In genomic region chr16:57191056-57191536, GRCh38 we compare ENCODE assay signal across 14 cellular contexts. TPM values are rescaled to one million over a fixed set of nuclear protein-coding genes. Genes with fewer than 3 reads are reported as not detected.
A peak's percentile ranks its signal among the peaks of the same experiment; 100 is the strongest.
DNase-seq lines count a peak whose midpoint lies in the region; TF ChIP-seq lines count a peak whose summit lies in the region.
"Had no signal": no experiment of that assay in that cellular context is flagged by ENCODE, and none has a peak within 500 bp of the region (broad histone marks: within the 10 kb centered on the region; RNA-seq: fewer than 3 reads in every experiment).

No MANE protein-coding gene starts in this region.

- H3K4me1 ChIP-seq in HEK293 (ENCODE audit: control insufficient read depth, insufficient read depth, low read length) (peaks cover 24% of the 10 kb centered on the region), SJSA1 (replicated peaks) (peaks cover 67% of the 10 kb centered on the region), fibroblast of lung (ENCODE audit: control insufficient read depth, extremely low read depth, insufficient read depth, low read length) (peaks cover 22% of the 10 kb centered on the region), skeletal muscle satellite cell (ENCODE audit: control insufficient read depth, insufficient read depth, low read length) (peaks cover 65% of the 10 kb centered on the region), H9 (ENCODE audit: insufficient read depth, low read length) (no peaks in the 10 kb centered on the region), endodermal cell (ENCODE audit: control insufficient read depth, insufficient read depth, low read length) (peaks cover 4% of the 10 kb centered on the region)

- H4K91ac ChIP-seq in H9 (ENCODE audit: insufficient read length, low read depth, low read length) = no peak overlapping the region

- no CpG with 5 or more reads among the region's 3 CpGs for WGBS in H9 (ENCODE audit: extremely low coverage, insufficient read length, low lambda C conversion rate)
- 83 to 96% methylated on average over 1 to 3 of the region's 3 CpGs for WGBS in endodermal cell (ENCODE audit: insufficient coverage in 1 of 2, insufficient read length in 1 of 2), 2 experiments

- TF ChIP-seq CTCF in HEK293 (tag by site-specific recombination; IDR thresholded peaks at IDR 0.05) = no peak
- TF ChIP-seq CTCF in fibroblast of lung (conservative IDR thresholded peaks at IDR 0.05 in 1 of 2, IDR thresholded peaks at IDR 0.05 in 1 of 2; ENCODE audit: low read depth in 1 of 2, low read length in 2 of 2) = no peak
- TF ChIP-seq CTCF in progenitor cell of endocrine pancreas (IDR thresholded peaks at IDR 0.05; ENCODE audit: unreplicated experiment) = no peak
- TF ChIP-seq CTCF in H9 (conservative IDR thresholded peaks at IDR 0.05) = no peak
- no peak for TF ChIP-seq CTCF in endodermal cell (conservative IDR thresholded peaks at IDR 0.05)

- H3K4me1 Mint-ChIP-seq in progenitor cell of endocrine pancreas (ENCODE audit: low read depth) (peaks cover 26% of the 10 kb centered on the region), H9 (peaks cover 15 to 16% of the 10 kb centered on the region in 2 experiments), endodermal cell (peaks cover 31% of the 10 kb centered on the region)

- H3K36me3 Mint-ChIP-seq in progenitor cell of endocrine pancreas (ENCODE audit: insufficient read depth) (peaks cover 2% of the 10 kb centered on the region), H9 (ENCODE audit: insufficient read depth in 1 of 3, low read depth in 3 of 3) (peaks cover 0 to 3% (median 0%) of the 10 kb centered on the region in 3 experiments; a peak in 2 of 7 replicates), endodermal cell (ENCODE audit: low read depth) (peaks cover 10% of the 10 kb centered on the region)

- peaks cover 88% of the 10 kb centered on the region for H3K79me2 ChIP-seq in fibroblast of lung (ENCODE audit: control insufficient read depth, insufficient read depth, low read length)
- H3K79me2 ChIP-seq in H9 (ENCODE audit: insufficient read depth, low read length) = peaks cover 14% of the 10 kb centered on the region; the same call in 1 of the 2 replicates

- no peak overlapping the region for H4K5ac ChIP-seq in H9 (ENCODE audit: insufficient read length, low read depth, low read length)

- H3K27ac ChIP-seq in HEK293 (ENCODE audit: extremely low read depth, low read depth, low read length) = no peak overlapping the region
- H3K27ac ChIP-seq in SJSA1 = peak overlapping the region; percentile 71
- H3K27ac ChIP-seq in fibroblast of lung (ENCODE audit: insufficient read depth, low read length) = no peak overlapping the region
- H3K27ac ChIP-seq in H9 (ENCODE audit: insufficient read length, low read depth, low read length) = no peak overlapping the region
- H3K27ac ChIP-seq in endodermal cell (ENCODE audit: low read depth, low read length) = no peak overlapping the region
- H3K27ac ChIP-seq: colonic mucosa, suprapubic skin had no signal

- H2AK5ac ChIP-seq in H9 (ENCODE audit: insufficient read length, low read length) = no peak overlapping the region

- H3T11ph ChIP-seq in H9 (ENCODE audit: low read length) = no peak overlapping the region

- no peak overlapping the region for H3K4me3 ChIP-seq in HEK293 (ENCODE audit: low read depth, low read length)
- no peak overlapping the region for H3K4me3 ChIP-seq in SJSA1
- H3K4me3 ChIP-seq in fibroblast of lung (replicated peaks in 1 of 4; ENCODE audit: control extremely low read depth in 1 of 4, insufficient read depth in 1 of 4, low read depth in 3 of 4, low read length in 4 of 4) = no peak overlapping the region
- H3K4me3 ChIP-seq in skeletal muscle satellite cell (ENCODE audit: low read length) = peak overlapping the region; percentile 34
- no peak overlapping the region for H3K4me3 ChIP-seq in endodermal cell (ENCODE audit: low read length)
- H3K4me3 ChIP-seq: colonic mucosa, gastroesophageal sphincter, suprapubic skin had no signal

- CTCF ChIA-PET in HEK293 (lab: Yijun Ruan, JAX) = interaction anchor here (1.7 kb wide), 1 partner anchor 272 kb away, joined by 3 read pairs; the partner anchor contains the start of gene POLR2C

- no peak overlapping the region for H4K8ac ChIP-seq in H9 (replicated peaks; ENCODE audit: insufficient read length, low read depth, low read length)

- H3K14ac ChIP-seq in H9 (ENCODE audit: insufficient read depth, low read length) = no peak overlapping the region

- H2BK5ac ChIP-seq in H9 (ENCODE audit: insufficient read length, low read length) = no peak overlapping the region

- POLR2A ChIA-PET in HEK293 (lab: Yijun Ruan, JAX) = no interaction called here

- H3K27ac Mint-ChIP-seq in progenitor cell of endocrine pancreas (no peak overlapping the region), H9 (no peak overlapping the region), endodermal cell (no peak overlapping the region)
- H3K27ac Mint-ChIP-seq: activated naive CD4-positive, alpha-beta T cell treated with anti-CD3 and anti-CD28 coated beads, Interleukin-2, amount 10 ng/mL, durations not matched to agents 7 days and 5 days; nephron progenitor cell had no signal

- H3K23ac ChIP-seq in H9 (ENCODE audit: insufficient read length, low read depth, low read length) = no peak overlapping the region

- H3K9me3 ChIP-seq in HEK293 (ENCODE audit: control insufficient read depth, insufficient read depth, low read depth, low read length) = no peaks in the 10 kb centered on the region
- no peaks in the 10 kb centered on the region for H3K9me3 ChIP-seq in SJSA1 (replicated peaks)
- H3K9me3 ChIP-seq in fibroblast of lung (ENCODE audit: control insufficient read depth, insufficient read depth, low read depth, low read length) = no peaks in the 10 kb centered on the region
- no peaks in the 10 kb centered on the region for H3K9me3 ChIP-seq in skeletal muscle satellite cell (replicated peaks; ENCODE audit: low read length)
- no peaks in the 10 kb centered on the region for H3K9me3 ChIP-seq in H9 (ENCODE audit: control insufficient read depth, low read depth, low read length)
- H3K9me3 ChIP-seq in endodermal cell (ENCODE audit: control insufficient read depth, low read length) = no peaks in the 10 kb centered on the region
- H3K9me3 ChIP-seq: colonic mucosa, gastroesophageal sphincter, suprapubic skin had no signal

- DNase-seq in SJSA1 (ENCODE audit: low read depth in 1 of 2, low spot score in 2 of 2) = peak in 1 of 2 experiments; percentile 71
- DNase-seq in fibroblast of lung (ENCODE audit: low read depth in 2 of 2) = peak; percentile 59 to 70
- no peak for DNase-seq in progenitor cell of endocrine pancreas (ENCODE audit: low spot score, unreplicated experiment)
- no peak for DNase-seq in H9
- DNase-seq in endodermal cell = no peak
- DNase-seq: activated naive CD4-positive, alpha-beta T cell treated with anti-CD3 and anti-CD28 coated beads, Interleukin-2, amount 10 ng/mL, durations not matched to agents 7 days and 5 days; colonic mucosa; NCI-H2227 treated with DMSO at 0.1 percent for 48 hours; nephron progenitor cell; T-helper 9 cell had no signal

- no peak overlapping the region for H2AFZ ChIP-seq in fibroblast of lung (ENCODE audit: low read length)
- H2AFZ ChIP-seq in H9 (ENCODE audit: low read length) = no peak overlapping the region

- H2BK20ac ChIP-seq in H9 (ENCODE audit: low read depth, low read length, poor library complexity, severe bottlenecking) = no peak overlapping the region

- no peak overlapping the region for H3K56ac ChIP-seq in H9 (ENCODE audit: insufficient read length, low read depth, low read length)

- H3K27me3 ChIP-seq in SJSA1 (replicated peaks) (no peaks in the 10 kb centered on the region), fibroblast of lung (ENCODE audit: control insufficient read depth, insufficient read depth, low read length) (no peaks in the 10 kb centered on the region), skeletal muscle satellite cell (ENCODE audit: control insufficient read depth, insufficient read depth, low read length) (no peaks in the 10 kb centered on the region), H9 (ENCODE audit: insufficient read depth, low read length) (no peaks in the 10 kb centered on the region), endodermal cell (ENCODE audit: control insufficient read depth, insufficient read depth, low read length, poor library complexity, severe bottlenecking) (no peaks in the 10 kb centered on the region)
- H3K27me3 ChIP-seq: colonic mucosa, gastroesophageal sphincter, suprapubic skin had no signal

- H2BK15ac ChIP-seq in H9 (ENCODE audit: low read depth, low read length) = no peak overlapping the region

- H3K23me2 ChIP-seq in H9 (ENCODE audit: insufficient read length, low read depth, low read length, poor library complexity, severe bottlenecking) = peaks cover 8% of the 10 kb centered on the region

- H3K4me3 Mint-ChIP-seq in progenitor cell of endocrine pancreas (ENCODE audit: low read depth) (no peak overlapping the region), H9 (no peak overlapping the region), endodermal cell (no peak overlapping the region)
- H3K4me3 Mint-ChIP-seq: activated naive CD4-positive, alpha-beta T cell treated with anti-CD3 and anti-CD28 coated beads, Interleukin-2, amount 10 ng/mL, durations not matched to agents 7 days and 5 days; nephron progenitor cell had no signal

- H3K9me3 Mint-ChIP-seq in progenitor cell of endocrine pancreas (ENCODE audit: low read depth) (no peaks in the 10 kb centered on the region), H9 (no peaks in the 10 kb centered on the region), endodermal cell (no peaks in the 10 kb centered on the region)
- H3K9me3 Mint-ChIP-seq: activated naive CD4-positive, alpha-beta T cell treated with anti-CD3 and anti-CD28 coated beads, Interleukin-2, amount 10 ng/mL, durations not matched to agents 7 days and 5 days; nephron progenitor cell had no signal

- H3K4me2 ChIP-seq in fibroblast of lung (ENCODE audit: extremely low read depth, insufficient read depth, low read length) (peak overlapping the region; percentile 7), skeletal muscle satellite cell (ENCODE audit: low read length) (peak overlapping the region; percentile 81), H9 (ENCODE audit: insufficient read depth, insufficient read length, low read length) (no peak overlapping the region)

- H2BK12ac ChIP-seq in H9 (ENCODE audit: insufficient read length, low read depth, low read length) = no peak overlapping the region

- no peaks in the 10 kb centered on the region for H3K79me1 ChIP-seq in H9 (ENCODE audit: insufficient read depth, low read depth, low read length, poor library complexity, severe bottlenecking)

- no peak overlapping the region for H3K4ac ChIP-seq in H9 (ENCODE audit: low read depth, low read length)

- no peak overlapping the region for H3K9ac ChIP-seq in fibroblast of lung (ENCODE audit: insufficient read depth, low read length)
- H3K9ac ChIP-seq in skeletal muscle satellite cell (ENCODE audit: low read depth, low read length) = peak overlapping the region; percentile 83
- no peak overlapping the region for H3K9ac ChIP-seq in H9 (ENCODE audit: extremely low read depth, insufficient read length, low read length)
- H3K9ac ChIP-seq in endodermal cell (ENCODE audit: extremely low read depth, low read length, poor library complexity, severe bottlenecking) = no peak overlapping the region

- H3K18ac ChIP-seq in H9 (ENCODE audit: insufficient read length, low read depth, low read length) = no peak overlapping the region

- H3K36me3 ChIP-seq in HEK293 (ENCODE audit: control insufficient read depth in 2 of 2, insufficient read depth in 1 of 2, low read length in 2 of 2) = no peaks in the 10 kb centered on the region
- peaks cover 1% of the 10 kb centered on the region for H3K36me3 ChIP-seq in SJSA1
- H3K36me3 ChIP-seq in fibroblast of lung (ENCODE audit: control insufficient read depth, insufficient read depth, low read length) = no peaks in the 10 kb centered on the region
- H3K36me3 ChIP-seq in skeletal muscle satellite cell (ENCODE audit: insufficient read depth, low read length) = no peaks in the 10 kb centered on the region
- peaks cover 24% of the 10 kb centered on the region for H3K36me3 ChIP-seq in endodermal cell (ENCODE audit: control insufficient read depth, insufficient read depth, low read length)
- H3K36me3 ChIP-seq: colonic mucosa, gastroesophageal sphincter, suprapubic skin had no signal

- H2BK120ac ChIP-seq in H9 (ENCODE audit: low read depth, low read length, poor library complexity, severe bottlenecking) = no peak overlapping the region

- H4K20me1 ChIP-seq in fibroblast of lung (ENCODE audit: control insufficient read depth, extremely low read depth, insufficient read depth, low read length) = no peaks in the 10 kb centered on the region
- no peaks in the 10 kb centered on the region for H4K20me1 ChIP-seq in H9 (ENCODE audit: control insufficient read depth, insufficient read depth, insufficient read length)

- H3K27me3 Mint-ChIP-seq in progenitor cell of endocrine pancreas (no peaks in the 10 kb centered on the region), H9 (ENCODE audit: low read depth) (no peaks in the 10 kb centered on the region), endodermal cell (ENCODE audit: insufficient read depth) (no peaks in the 10 kb centered on the region)
- H3K27me3 Mint-ChIP-seq: activated naive CD4-positive, alpha-beta T cell treated with anti-CD3 and anti-CD28 coated beads, Interleukin-2, amount 10 ng/mL, durations not matched to agents 7 days and 5 days had no signal

RNA-seq across cellular contexts. Expression of gene RSPRY1, which starts 5.0 kb away (rescaled TPM):
- total RNA-seq in SJSA1 (2014; rRNA removed; shearing (Covaris generic)) = 13.9 and 40.2 TPM in 2 replicates
- 33.4 and 51.9 TPM in 2 replicates for total RNA-seq in fibroblast of lung
- 36.4 and 36.5 TPM in 2 replicates for polyA plus RNA-seq in fibroblast of lung
- 23.4 and 25.7 TPM in 2 replicates for polyA plus RNA-seq in fibroblast of lung (2012)
- polyA minus RNA-seq in fibroblast of lung (ENCODE audit: low replicate concordance) = 33.0 and 73.7 TPM in 2 replicates
- total RNA-seq in skeletal muscle satellite cell (2012; rRNA removed) = 47.9 and 55.0 TPM in 2 replicates
- total RNA-seq in progenitor cell of endocrine pancreas = 57.4 and 63.7 TPM in 2 replicates
- total RNA-seq in H9 (2021) = 34.4 and 36.1 TPM in 2 replicates
- 10 to 100 TPM; 40.3 to 46.5 TPM for total RNA-seq in endodermal cell
- polyA plus RNA-seq in endodermal cell (2013, experiment 1 of 2) = 42.0 TPM
- polyA plus RNA-seq in endodermal cell (2013, experiment 2 of 2) = 38.2 TPM

RNA-seq across cellular contexts. Expression of gene PSME3IP1, which starts 5.3 kb away (rescaled TPM):
- total RNA-seq in SJSA1 (2014; rRNA removed; shearing (Covaris generic)) = 93.1 and 112 TPM in 2 replicates
- total RNA-seq in fibroblast of lung (55.5 and 58.3 TPM in 2 replicates), progenitor cell of endocrine pancreas (101 and 115 TPM in 2 replicates), H9 (2021) (102 and 103 TPM in 2 replicates), endodermal cell (100 to 1,000 TPM in 1 of 2 donors, 10 to 100 TPM in 1; 94.2 to 102 TPM)
- polyA plus RNA-seq in fibroblast of lung = 64.6 and 77.0 TPM in 2 replicates
- 62.6 and 75.0 TPM in 2 replicates for polyA plus RNA-seq in fibroblast of lung (2012)
- polyA minus RNA-seq in fibroblast of lung (ENCODE audit: low replicate concordance) = 57.9 and 88.3 TPM in 2 replicates
- 65.5 and 92.5 TPM in 2 replicates for total RNA-seq in skeletal muscle satellite cell (2012; rRNA removed)
- 107 TPM for polyA plus RNA-seq in endodermal cell (2013, experiment 1 of 2)
- polyA plus RNA-seq in endodermal cell (2013, experiment 2 of 2) = 106 TPM

RNA-seq across cellular contexts. Expression of gene ARL2BP, which starts 54.0 kb away (rescaled TPM):
- 115 and 118 TPM in 2 replicates for total RNA-seq in SJSA1 (2014; rRNA removed; shearing (Covaris generic))
- 53.2 and 65.7 TPM in 2 replicates for total RNA-seq in fibroblast of lung
- 149 and 173 TPM in 2 replicates for polyA plus RNA-seq in fibroblast of lung
- 82.2 and 88.8 TPM in 2 replicates for polyA plus RNA-seq in fibroblast of lung (2012)
- polyA minus RNA-seq in fibroblast of lung (ENCODE audit: low replicate concordance) = 48.4 and 51.0 TPM in 2 replicates
- 85.7 and 104 TPM in 2 replicates for total RNA-seq in skeletal muscle satellite cell (2012; rRNA removed)
- total RNA-seq in progenitor cell of endocrine pancreas = 40.7 and 43.0 TPM in 2 replicates
- 18.0 and 19.2 TPM in 2 replicates for total RNA-seq in H9 (2021)
- 10 to 100 TPM; 22.6 to 31.3 TPM for total RNA-seq in endodermal cell
- polyA plus RNA-seq in endodermal cell (2013, experiment 1 of 2) = 60.5 TPM
- polyA plus RNA-seq in endodermal cell (2013, experiment 2 of 2) = 63.1 TPM

Comparison
In these comparisons a context has a peak if more than half of its experiments do, and no peak if none do; other contexts are left out.
1. DNase-seq: peak in fibroblast of lung (2 of 2); none in progenitor cell of endocrine pancreas (single experiment), H9 (single experiment) and endodermal cell (single experiment).